Comparison of ENCODE assay signal across 1 cellular context in the genomic region with DNA sequence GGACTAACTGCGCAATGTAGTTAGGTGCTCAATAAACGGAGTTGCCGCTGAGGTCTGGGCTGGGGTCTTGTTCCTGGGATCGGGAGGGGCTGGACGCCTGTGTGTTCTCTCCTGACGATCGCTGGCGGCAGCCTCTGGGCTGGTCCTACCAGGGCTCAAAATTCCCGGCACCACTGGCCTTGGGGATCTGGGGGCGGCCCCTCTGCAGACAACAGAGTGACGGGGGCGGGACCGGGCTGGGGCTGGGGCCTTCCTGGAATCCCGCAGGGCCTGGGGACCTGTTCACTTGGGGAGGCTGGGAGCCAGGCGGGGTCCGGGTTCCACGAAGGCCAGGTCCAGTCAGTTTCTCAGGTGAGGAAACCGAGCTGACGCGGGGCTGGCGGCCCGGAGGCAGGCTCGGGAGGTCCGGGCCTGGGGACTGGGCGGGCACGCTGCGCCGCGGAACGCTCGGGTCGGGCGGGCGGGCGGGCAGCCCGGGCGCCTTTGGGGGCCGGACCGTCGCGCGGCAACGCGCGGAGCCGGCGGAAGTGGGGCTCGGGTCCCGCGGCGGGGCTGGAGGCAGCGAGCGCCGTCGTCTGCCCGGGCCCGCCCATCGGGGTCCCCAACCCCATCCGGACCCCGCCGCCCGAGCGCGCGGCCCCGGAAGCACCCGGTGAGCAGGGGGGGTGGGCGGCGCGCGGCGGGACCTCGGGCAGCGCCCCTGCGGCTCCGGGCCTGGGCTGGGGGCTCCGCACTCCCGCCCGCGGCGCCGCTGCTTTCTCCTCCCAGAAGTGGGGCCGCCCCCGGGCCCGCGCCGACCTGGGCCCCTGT.
A peak's percentile ranks its signal among the peaks of the same experiment; 100 is the strongest.
TF ChIP-seq lines count a peak whose summit lies in the region.

A gene (plus strand): TSS at position 524 of the 810 bp plus-strand sequence. CDS start 4,107 bp downstream, outside the sequence.

TF ChIP-seq in GM12878, 131 proteins besides CTCF, POLR2A, EP300 and RAD21 (continued from another document and continues in another):
- TF ChIP-seq, protein P1, sequence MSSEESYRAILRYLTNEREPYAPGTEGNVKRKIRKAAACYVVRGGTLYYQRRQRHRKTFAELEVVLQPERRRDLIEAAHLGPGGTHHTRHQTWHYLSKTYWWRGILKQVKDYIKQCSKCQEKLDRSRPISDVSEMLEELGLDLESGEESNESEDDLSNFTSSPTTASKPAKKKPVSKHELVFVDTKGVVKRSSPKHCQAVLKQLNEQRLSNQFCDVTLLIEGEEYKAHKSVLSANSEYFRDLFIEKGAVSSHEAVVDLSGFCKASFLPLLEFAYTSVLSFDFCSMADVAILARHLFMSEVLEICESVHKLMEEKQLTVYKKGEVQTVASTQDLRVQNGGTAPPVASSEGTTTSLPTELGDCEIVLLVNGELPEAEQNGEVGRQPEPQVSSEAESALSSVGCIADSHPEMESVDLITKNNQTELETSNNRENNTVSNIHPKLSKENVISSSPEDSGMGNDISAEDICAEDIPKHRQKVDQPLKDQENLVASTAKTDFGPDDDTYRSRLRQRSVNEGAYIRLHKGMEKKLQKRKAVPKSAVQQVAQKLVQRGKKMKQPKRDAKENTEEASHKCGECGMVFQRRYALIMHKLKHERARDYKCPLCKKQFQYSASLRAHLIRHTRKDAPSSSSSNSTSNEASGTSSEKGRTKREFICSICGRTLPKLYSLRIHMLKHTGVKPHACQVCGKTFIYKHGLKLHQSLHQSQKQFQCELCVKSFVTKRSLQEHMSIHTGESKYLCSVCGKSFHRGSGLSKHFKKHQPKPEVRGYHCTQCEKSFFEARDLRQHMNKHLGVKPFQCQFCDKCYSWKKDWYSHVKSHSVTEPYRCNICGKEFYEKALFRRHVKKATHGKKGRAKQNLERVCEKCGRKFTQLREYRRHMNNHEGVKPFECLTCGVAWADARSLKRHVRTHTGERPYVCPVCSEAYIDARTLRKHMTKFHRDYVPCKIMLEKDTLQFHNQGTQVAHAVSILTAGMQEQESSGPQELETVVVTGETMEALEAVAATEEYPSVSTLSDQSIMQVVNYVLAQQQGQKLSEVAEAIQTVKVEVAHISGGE (CRISPR knock-in tag; IDR thresholded peaks at IDR 0.05), result peak; percentile 87
- TF ChIP-seq SREBF2 (IDR thresholded peaks at IDR 0.05; ENCODE audit: low read length) (no peak), BACH1 (IDR thresholded peaks at IDR 0.05; ENCODE audit: borderline replicate concordance) (peak; percentile 65), NR2F1 (conservative IDR thresholded peaks at IDR 0.05) (0 out of 2 replicates have a peak, but pooled peaks have one; percentile 23), CHD2 (IDR thresholded peaks at IDR 0.05; ENCODE audit: borderline replicate concordance, low read depth, low read length) (no peak), PML (IDR thresholded peaks at IDR 0.05; ENCODE audit: low read length) (no peak), MXI1 (IDR thresholded peaks at IDR 0.05; ENCODE audit: low read depth, low read length) (peak; percentile 60; the same call in 1 of the 2 replicates), CBX5 (IDR thresholded peaks at IDR 0.05; ENCODE audit: low read depth) (no peak), MEF2A (IDR thresholded peaks at IDR 0.05; ENCODE audit: insufficient read depth, low read depth, low read length) (0 out of 2 replicates have a peak, but pooled peaks have one; percentile 8), ZNF217 (IDR thresholded peaks at IDR 0.05) (no peak), ZZZ3 (IDR thresholded peaks at IDR 0.05; ENCODE audit: control insufficient read depth, insufficient read length, low read depth) (no peak), RBBP5 (conservative IDR thresholded peaks at IDR 0.05) (no peak), FOXK2 (IDR thresholded peaks at IDR 0.05) (no peak), SIX5 (IDR thresholded peaks at IDR 0.05; ENCODE audit: low read depth, low read length, severe bottlenecking) (peak; percentile 33), WRNIP1 (IDR thresholded peaks at IDR 0.05; ENCODE audit: borderline replicate concordance, low read depth, low read length) (no peak), TCF3 (IDR thresholded peaks at IDR 0.05; ENCODE audit: borderline replicate concordance, insufficient read depth, low read depth, low read length) (no peak), FOXM1 (IDR thresholded peaks at IDR 0.05; ENCODE audit: low read depth, low read length) (no peak), SRF (IDR thresholded peaks at IDR 0.05; ENCODE audit: low read depth in 2 of 2, low read length in 2 of 2) (0 out of 4 replicates have a peak, but pooled peaks of 1 of the 2 experiments have one; percentile 46), ZNF384 (IDR thresholded peaks at IDR 0.05; ENCODE audit: borderline replicate concordance, low read depth, low read length) (no peak)
- TF ChIP-seq, protein P2, sequence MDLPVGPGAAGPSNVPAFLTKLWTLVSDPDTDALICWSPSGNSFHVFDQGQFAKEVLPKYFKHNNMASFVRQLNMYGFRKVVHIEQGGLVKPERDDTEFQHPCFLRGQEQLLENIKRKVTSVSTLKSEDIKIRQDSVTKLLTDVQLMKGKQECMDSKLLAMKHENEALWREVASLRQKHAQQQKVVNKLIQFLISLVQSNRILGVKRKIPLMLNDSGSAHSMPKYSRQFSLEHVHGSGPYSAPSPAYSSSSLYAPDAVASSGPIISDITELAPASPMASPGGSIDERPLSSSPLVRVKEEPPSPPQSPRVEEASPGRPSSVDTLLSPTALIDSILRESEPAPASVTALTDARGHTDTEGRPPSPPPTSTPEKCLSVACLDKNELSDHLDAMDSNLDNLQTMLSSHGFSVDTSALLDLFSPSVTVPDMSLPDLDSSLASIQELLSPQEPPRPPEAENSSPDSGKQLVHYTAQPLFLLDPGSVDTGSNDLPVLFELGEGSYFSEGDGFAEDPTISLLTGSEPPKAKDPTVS (IDR thresholded peaks at IDR 0.05; ENCODE audit: low read depth, low read length), result no peak
- TF ChIP-seq, protein P3, sequence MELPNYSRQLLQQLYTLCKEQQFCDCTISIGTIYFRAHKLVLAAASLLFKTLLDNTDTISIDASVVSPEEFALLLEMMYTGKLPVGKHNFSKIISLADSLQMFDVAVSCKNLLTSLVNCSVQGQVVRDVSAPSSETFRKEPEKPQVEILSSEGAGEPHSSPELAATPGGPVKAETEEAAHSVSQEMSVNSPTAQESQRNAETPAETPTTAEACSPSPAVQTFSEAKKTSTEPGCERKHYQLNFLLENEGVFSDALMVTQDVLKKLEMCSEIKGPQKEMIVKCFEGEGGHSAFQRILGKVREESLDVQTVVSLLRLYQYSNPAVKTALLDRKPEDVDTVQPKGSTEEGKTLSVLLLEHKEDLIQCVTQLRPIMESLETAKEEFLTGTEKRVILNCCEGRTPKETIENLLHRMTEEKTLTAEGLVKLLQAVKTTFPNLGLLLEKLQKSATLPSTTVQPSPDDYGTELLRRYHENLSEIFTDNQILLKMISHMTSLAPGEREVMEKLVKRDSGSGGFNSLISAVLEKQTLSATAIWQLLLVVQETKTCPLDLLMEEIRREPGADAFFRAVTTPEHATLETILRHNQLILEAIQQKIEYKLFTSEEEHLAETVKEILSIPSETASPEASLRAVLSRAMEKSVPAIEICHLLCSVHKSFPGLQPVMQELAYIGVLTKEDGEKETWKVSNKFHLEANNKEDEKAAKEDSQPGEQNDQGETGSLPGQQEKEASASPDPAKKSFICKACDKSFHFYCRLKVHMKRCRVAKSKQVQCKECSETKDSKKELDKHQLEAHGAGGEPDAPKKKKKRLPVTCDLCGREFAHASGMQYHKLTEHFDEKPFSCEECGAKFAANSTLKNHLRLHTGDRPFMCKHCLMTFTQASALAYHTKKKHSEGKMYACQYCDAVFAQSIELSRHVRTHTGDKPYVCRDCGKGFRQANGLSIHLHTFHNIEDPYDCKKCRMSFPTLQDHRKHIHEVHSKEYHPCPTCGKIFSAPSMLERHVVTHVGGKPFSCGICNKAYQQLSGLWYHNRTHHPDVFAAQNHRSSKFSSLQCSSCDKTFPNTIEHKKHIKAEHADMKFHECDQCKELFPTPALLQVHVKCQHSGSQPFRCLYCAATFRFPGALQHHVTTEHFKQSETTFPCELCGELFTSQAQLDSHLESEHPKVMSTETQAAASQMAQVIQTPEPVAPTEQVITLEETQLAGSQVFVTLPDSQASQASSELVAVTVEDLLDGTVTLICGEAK (IDR thresholded peaks at IDR 0.05; ENCODE audit: borderline replicate concordance), result no peak
- TF ChIP-seq, protein P4, sequence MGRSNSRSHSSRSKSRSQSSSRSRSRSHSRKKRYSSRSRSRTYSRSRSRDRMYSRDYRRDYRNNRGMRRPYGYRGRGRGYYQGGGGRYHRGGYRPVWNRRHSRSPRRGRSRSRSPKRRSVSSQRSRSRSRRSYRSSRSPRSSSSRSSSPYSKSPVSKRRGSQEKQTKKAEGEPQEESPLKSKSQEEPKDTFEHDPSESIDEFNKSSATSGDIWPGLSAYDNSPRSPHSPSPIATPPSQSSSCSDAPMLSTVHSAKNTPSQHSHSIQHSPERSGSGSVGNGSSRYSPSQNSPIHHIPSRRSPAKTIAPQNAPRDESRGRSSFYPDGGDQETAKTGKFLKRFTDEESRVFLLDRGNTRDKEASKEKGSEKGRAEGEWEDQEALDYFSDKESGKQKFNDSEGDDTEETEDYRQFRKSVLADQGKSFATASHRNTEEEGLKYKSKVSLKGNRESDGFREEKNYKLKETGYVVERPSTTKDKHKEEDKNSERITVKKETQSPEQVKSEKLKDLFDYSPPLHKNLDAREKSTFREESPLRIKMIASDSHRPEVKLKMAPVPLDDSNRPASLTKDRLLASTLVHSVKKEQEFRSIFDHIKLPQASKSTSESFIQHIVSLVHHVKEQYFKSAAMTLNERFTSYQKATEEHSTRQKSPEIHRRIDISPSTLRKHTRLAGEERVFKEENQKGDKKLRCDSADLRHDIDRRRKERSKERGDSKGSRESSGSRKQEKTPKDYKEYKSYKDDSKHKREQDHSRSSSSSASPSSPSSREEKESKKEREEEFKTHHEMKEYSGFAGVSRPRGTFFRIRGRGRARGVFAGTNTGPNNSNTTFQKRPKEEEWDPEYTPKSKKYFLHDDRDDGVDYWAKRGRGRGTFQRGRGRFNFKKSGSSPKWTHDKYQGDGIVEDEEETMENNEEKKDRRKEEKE (IDR thresholded peaks at IDR 0.05), result no peak
- TF ChIP-seq, protein P5, sequence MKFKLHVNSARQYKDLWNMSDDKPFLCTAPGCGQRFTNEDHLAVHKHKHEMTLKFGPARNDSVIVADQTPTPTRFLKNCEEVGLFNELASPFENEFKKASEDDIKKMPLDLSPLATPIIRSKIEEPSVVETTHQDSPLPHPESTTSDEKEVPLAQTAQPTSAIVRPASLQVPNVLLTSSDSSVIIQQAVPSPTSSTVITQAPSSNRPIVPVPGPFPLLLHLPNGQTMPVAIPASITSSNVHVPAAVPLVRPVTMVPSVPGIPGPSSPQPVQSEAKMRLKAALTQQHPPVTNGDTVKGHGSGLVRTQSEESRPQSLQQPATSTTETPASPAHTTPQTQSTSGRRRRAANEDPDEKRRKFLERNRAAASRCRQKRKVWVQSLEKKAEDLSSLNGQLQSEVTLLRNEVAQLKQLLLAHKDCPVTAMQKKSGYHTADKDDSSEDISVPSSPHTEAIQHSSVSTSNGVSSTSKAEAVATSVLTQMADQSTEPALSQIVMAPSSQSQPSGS (IDR thresholded peaks at IDR 0.05; ENCODE audit: low read length), result no peak
- TF ChIP-seq, protein P6, sequence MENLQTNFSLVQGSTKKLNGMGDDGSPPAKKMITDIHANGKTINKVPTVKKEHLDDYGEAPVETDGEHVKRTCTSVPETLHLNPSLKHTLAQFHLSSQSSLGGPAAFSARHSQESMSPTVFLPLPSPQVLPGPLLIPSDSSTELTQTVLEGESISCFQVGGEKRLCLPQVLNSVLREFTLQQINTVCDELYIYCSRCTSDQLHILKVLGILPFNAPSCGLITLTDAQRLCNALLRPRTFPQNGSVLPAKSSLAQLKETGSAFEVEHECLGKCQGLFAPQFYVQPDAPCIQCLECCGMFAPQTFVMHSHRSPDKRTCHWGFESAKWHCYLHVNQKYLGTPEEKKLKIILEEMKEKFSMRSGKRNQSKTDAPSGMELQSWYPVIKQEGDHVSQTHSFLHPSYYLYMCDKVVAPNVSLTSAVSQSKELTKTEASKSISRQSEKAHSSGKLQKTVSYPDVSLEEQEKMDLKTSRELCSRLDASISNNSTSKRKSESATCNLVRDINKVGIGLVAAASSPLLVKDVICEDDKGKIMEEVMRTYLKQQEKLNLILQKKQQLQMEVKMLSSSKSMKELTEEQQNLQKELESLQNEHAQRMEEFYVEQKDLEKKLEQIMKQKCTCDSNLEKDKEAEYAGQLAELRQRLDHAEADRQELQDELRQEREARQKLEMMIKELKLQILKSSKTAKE (IDR thresholded peaks at IDR 0.05; ENCODE audit: low read depth, poor library complexity, severe bottlenecking), result no peak
- TF ChIP-seq, protein P7, sequence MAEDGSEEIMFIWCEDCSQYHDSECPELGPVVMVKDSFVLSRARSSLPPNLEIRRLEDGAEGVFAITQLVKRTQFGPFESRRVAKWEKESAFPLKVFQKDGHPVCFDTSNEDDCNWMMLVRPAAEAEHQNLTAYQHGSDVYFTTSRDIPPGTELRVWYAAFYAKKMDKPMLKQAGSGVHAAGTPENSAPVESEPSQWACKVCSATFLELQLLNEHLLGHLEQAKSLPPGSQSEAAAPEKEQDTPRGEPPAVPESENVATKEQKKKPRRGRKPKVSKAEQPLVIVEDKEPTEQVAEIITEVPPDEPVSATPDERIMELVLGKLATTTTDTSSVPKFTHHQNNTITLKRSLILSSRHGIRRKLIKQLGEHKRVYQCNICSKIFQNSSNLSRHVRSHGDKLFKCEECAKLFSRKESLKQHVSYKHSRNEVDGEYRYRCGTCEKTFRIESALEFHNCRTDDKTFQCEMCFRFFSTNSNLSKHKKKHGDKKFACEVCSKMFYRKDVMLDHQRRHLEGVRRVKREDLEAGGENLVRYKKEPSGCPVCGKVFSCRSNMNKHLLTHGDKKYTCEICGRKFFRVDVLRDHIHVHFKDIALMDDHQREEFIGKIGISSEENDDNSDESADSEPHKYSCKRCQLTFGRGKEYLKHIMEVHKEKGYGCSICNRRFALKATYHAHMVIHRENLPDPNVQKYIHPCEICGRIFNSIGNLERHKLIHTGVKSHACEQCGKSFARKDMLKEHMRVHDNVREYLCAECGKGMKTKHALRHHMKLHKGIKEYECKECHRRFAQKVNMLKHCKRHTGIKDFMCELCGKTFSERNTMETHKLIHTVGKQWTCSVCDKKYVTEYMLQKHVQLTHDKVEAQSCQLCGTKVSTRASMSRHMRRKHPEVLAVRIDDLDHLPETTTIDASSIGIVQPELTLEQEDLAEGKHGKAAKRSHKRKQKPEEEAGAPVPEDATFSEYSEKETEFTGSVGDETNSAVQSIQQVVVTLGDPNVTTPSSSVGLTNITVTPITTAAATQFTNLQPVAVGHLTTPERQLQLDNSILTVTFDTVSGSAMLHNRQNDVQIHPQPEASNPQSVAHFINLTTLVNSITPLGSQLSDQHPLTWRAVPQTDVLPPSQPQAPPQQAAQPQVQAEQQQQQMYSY (CRISPR knock-in tag; IDR thresholded peaks at IDR 0.05), result no peak
- TF ChIP-seq, protein P8, sequence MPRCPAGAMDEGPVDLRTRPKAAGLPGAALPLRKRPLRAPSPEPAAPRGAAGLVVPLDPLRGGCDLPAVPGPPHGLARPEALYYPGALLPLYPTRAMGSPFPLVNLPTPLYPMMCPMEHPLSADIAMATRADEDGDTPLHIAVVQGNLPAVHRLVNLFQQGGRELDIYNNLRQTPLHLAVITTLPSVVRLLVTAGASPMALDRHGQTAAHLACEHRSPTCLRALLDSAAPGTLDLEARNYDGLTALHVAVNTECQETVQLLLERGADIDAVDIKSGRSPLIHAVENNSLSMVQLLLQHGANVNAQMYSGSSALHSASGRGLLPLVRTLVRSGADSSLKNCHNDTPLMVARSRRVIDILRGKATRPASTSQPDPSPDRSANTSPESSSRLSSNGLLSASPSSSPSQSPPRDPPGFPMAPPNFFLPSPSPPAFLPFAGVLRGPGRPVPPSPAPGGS (IDR thresholded peaks at IDR 0.05; ENCODE audit: borderline replicate concordance, insufficient read depth, low read depth, low read length, poor library complexity, severe bottlenecking), result no peak
